ENCODE assay signal across 19 cellular contexts in genomic region chr9:134916161-134916665, GRCh38. TPM values are rescaled to one million over a fixed set of nuclear protein-coding genes. Genes with fewer than 3 reads are reported as not detected.
DNase-seq lines count a peak whose midpoint lies in the region; ATAC-seq, FAIRE-seq and TF ChIP-seq lines count a peak whose summit lies in the region.
"Had no signal": no experiment of that assay in that cellular context is flagged by ENCODE, and none has a peak within 500 bp of the region (broad histone marks: within the 10 kb centered on the region; RNA-seq: fewer than 3 reads in every experiment).

No MANE protein-coding gene starts in this region.

- peaks cover 0 to 63% (median 0%) of the 10 kb centered on the region in 11 experiments; a peak in 4 of 22 replicates for H3K27me3 ChIP-seq in BLaER1 treated with 17β-estradiol and CSF1 and Interleukin-3, amounts not matched to agents 10 nM and 100 nM
- no peaks in the 10 kb centered on the region for H3K27me3 ChIP-seq in bronchial epithelial cell (ENCODE audit: control insufficient read depth, insufficient read depth, low read length)
- peaks cover 10 to 57% of the 10 kb centered on the region in 2 experiments; a peak in 4 of 5 replicates for H3K27me3 ChIP-seq in HepG2 (ENCODE audit: control insufficient read depth in 1 of 2, insufficient read depth in 2 of 2, low read length in 2 of 2)
- peaks cover 0 to 49% of the 10 kb centered on the region in 2 donors for H3K27me3 ChIP-seq in tibial artery

- TF ChIP-seq EP300 in HepG2 (IDR thresholded peaks at IDR 0.05; ENCODE audit: low read depth in 2 of 2, low read length in 2 of 2) = no peak
- TF ChIP-seq EP300 in HepG2 (CRISPR knock-in tag; IDR thresholded peaks at IDR 0.05; ENCODE audit: borderline replicate concordance) = no peak

- intact Hi-C loops in HepG2 (cut with micrococcal nuclease; ENCODE audit: unreplicated experiment) = no loop called here
- intact Hi-C loops in tibial artery (cut with DNase I; ENCODE audit: low total_unique reads) = no loop called here

- H2AFZ ChIP-seq in HepG2 (ENCODE audit: low read length) = no peak overlapping the region

- BruUV-seq in HepG2 (replicated peaks; lab: Mats Ljungman, UMichigan) = no TSS peak

- peaks cover 27 to 88% (median 58%) of the 10 kb centered on the region in 10 experiments for H3K4me1 ChIP-seq in BLaER1 treated with 17β-estradiol and CSF1 and Interleukin-3, amounts not matched to agents 10 nM and 100 nM
- no peaks in the 10 kb centered on the region for H3K4me1 ChIP-seq in HepG2 (ENCODE audit: insufficient read depth, low read length)
- no peaks in the 10 kb centered on the region for H3K4me1 ChIP-seq in tibial artery

- 27% methylated on average over 3 of the region's 8 CpGs for WGBS in HepG2 (ENCODE audit: low lambda C conversion rate)

- FAIRE-seq in bronchial epithelial cell (lab: Jason Lieb, UNC) (peak; percentile 40), HepG2 (lab: Jason Lieb, UNC) (no peak)

- peak overlapping the region in 5 of 10 experiments; percentile 57 to 74 (median 64); a peak in 10 of 20 replicates for H3K4me3 ChIP-seq in BLaER1 treated with 17β-estradiol and CSF1 and Interleukin-3, amounts not matched to agents 10 nM and 100 nM
- no peak overlapping the region for H3K4me3 ChIP-seq in bronchial epithelial cell (ENCODE audit: low read depth, low read length)
- no peak overlapping the region for H3K4me3 ChIP-seq in HepG2 (replicated peaks in 1 of 3; ENCODE audit: insufficient read depth in 1 of 3, low read depth in 2 of 3, low read length in 3 of 3)
- no peak overlapping the region for H3K4me3 ChIP-seq in tibial artery

- peaks cover 0 to 37% (median 0%) of the 10 kb centered on the region in 11 experiments; a peak in 5 of 22 replicates for H4K20me1 ChIP-seq in BLaER1 treated with 17β-estradiol and CSF1 and Interleukin-3, amounts not matched to agents 10 nM and 100 nM
- no peaks in the 10 kb centered on the region for H4K20me1 ChIP-seq in HepG2 (ENCODE audit: insufficient read depth, low read length)

- peak overlapping the region in 9 of 11 experiments; percentile 74 to 98 (median 92); a peak in 17 of 22 replicates for H3K27ac ChIP-seq in BLaER1 treated with 17β-estradiol and CSF1 and Interleukin-3, amounts not matched to agents 10 nM and 100 nM
- H3K27ac ChIP-seq in HepG2 (ENCODE audit: extremely low read length, insufficient read depth, low read length) (no peak overlapping the region), tibial artery (no peak overlapping the region)
- H3K27ac ChIP-seq: C4-2B had no signal

- peak overlapping the region; percentile 71 to 99 (median 93); a peak in 20 of 22 replicates for H3K4me2 ChIP-seq in BLaER1 treated with 17β-estradiol and CSF1 and Interleukin-3, amounts not matched to agents 10 nM and 100 nM
- no peak overlapping the region for H3K4me2 ChIP-seq in HepG2 (ENCODE audit: low read depth, low read length)

- TF ChIP-seq RAD21 in HepG2 (CRISPR knock-in tag; IDR thresholded peaks at IDR 0.05) = no peak

- no peak for TF ChIP-seq POLR2A in HepG2 (IDR thresholded peaks at IDR 0.05; ENCODE audit: insufficient read depth in 1 of 2, low read depth in 2 of 2, low read length in 2 of 2)

- in situ Hi-C loops in HepG2 (cut with HindIII; ENCODE audit: extremely low pct_ligation_motif_present, low pct_unique_long_range_greater_than_20kb) = no loop called here

- DNase-seq in bronchial epithelial cell (ENCODE audit: low read depth) = no peak
- DNase-seq in HepG2 (ENCODE audit: low spot score) = no peak
- peak; percentile 12 to 41 for DNase-seq in tibial artery
- DNase-seq in DMS53 (lab: John Stamatoyannopoulos, UW) = no peak
- no peak for DNase-seq in NCI-H1417 treated with DMSO at 0.1 percent for 48 hours (lab: John Stamatoyannopoulos, UW)
- DNase-seq in HuH-7.5 (ENCODE audit: low spot score) = no peak
- DNase-seq: KG1, NCI-H1417, NCI-H187 treated with DMSO at 0.1 percent for 48 hours, NCI-H2227 treated with DMSO at 0.1 percent for 48 hours, NCI-H524, NCI-H82, OCI-M1, SHP77 had no signal

- TF ChIP-seq CTCF in bronchial epithelial cell (IDR thresholded peaks at IDR 0.05; ENCODE audit: insufficient read depth, low read length, severe bottlenecking) (no peak), HepG2 (CRISPR knock-in tag; IDR thresholded peaks at IDR 0.05) (no peak), tibial artery (IDR thresholded peaks at IDR 0.05) (no peak)

- POLR2A ChIA-PET in HepG2 (lab: Yijun Ruan, JAX) = no interaction called here

- peaks cover 13 to 31% (median 21%) of the 10 kb centered on the region in 11 experiments for H3K9me3 ChIP-seq in BLaER1 treated with 17β-estradiol and CSF1 and Interleukin-3, amounts not matched to agents 10 nM and 100 nM (replicated peaks in 1 of 11)
- H3K9me3 ChIP-seq in HepG2 (ENCODE audit: low read length) = no peaks in the 10 kb centered on the region
- H3K9me3 ChIP-seq in tibial artery = peaks cover 0 to 22% (median 13%) of the 10 kb centered on the region in 3 donors

- H3K79me2 ChIP-seq in HepG2 (ENCODE audit: insufficient read depth, low read length) = no peaks in the 10 kb centered on the region

- peaks cover 0 to 46% (median 3%) of the 10 kb centered on the region in 11 experiments; a peak in 9 of 22 replicates for H3K36me3 ChIP-seq in BLaER1 treated with 17β-estradiol and CSF1 and Interleukin-3, amounts not matched to agents 10 nM and 100 nM
- H3K36me3 ChIP-seq in bronchial epithelial cell (ENCODE audit: control insufficient read depth, insufficient read depth, low read length) = no peaks in the 10 kb centered on the region
- no peaks in the 10 kb centered on the region for H3K36me3 ChIP-seq in HepG2 (replicated peaks in 1 of 2; ENCODE audit: control insufficient read depth in 1 of 2, insufficient read depth in 2 of 2, low read length in 2 of 2)
- H3K36me3 ChIP-seq in tibial artery = no peaks in the 10 kb centered on the region

- no peak for ATAC-seq in HepG2

- peak overlapping the region in 8 of 11 experiments; percentile 29 to 92 (median 82); a peak in 11 of 22 replicates for H3K9ac ChIP-seq in BLaER1 treated with 17β-estradiol and CSF1 and Interleukin-3, amounts not matched to agents 10 nM and 100 nM
- no peak overlapping the region for H3K9ac ChIP-seq in HepG2 (ENCODE audit: insufficient read depth, low read depth, low read length)

- CTCF ChIA-PET in HepG2 (lab: Yijun Ruan, JAX; ENCODE audit: low intra/inter-chr PET ratio, low total read pairs) = no interaction called here

TF ChIP-seq in HepG2, 621 proteins besides CTCF, POLR2A, EP300 and RAD21:
- TF ChIP-seq ZNF768 (CRISPR knock-in tag; IDR thresholded peaks at IDR 0.05) = peak; percentile 71
- TF ChIP-seq ZNF749 (CRISPR knock-in tag; IDR thresholded peaks at IDR 0.05; ENCODE audit: borderline replicate concordance) = no peak

RNA-seq across cellular contexts. Expression of gene FCN1, which starts 1.5 kb away (rescaled TPM):
- total RNA-seq in bronchial epithelial cell = not detected in 2 replicates
- total RNA-seq in HepG2 (2016; rRNA removed; fragmentation: Illumina TruSeq; extraction: Trizol) = not detected in 2 replicates
- total RNA-seq in HepG2 (2016; cell fraction: cytosol; rRNA removed; fragmentation: Illumina TruSeq; extraction: Trizol; ENCODE audit: low read depth) = not detected in 2 replicates
- total RNA-seq in HepG2 (2016; cell fraction: insoluble cytoplasmic fraction; rRNA removed; fragmentation: Illumina TruSeq; extraction: Trizol) = not detected in 2 replicates
- not detected in 2 replicates for total RNA-seq in HepG2 (2016; cell fraction: membrane; rRNA removed; fragmentation: Illumina TruSeq; extraction: Trizol)
- total RNA-seq in HepG2 (2016; cell fraction: nucleus; rRNA removed; fragmentation: Illumina TruSeq; extraction: Trizol) = not detected in 2 replicates
- not detected in 2 replicates for polyA plus RNA-seq in HepG2 (2011; rRNA removed)
- not detected in 2 replicates for polyA plus RNA-seq in HepG2 (2011; cell fraction: cytosol; rRNA removed)
- polyA plus RNA-seq in HepG2 (2011; cell fraction: nucleus; rRNA removed) = not detected in 2 replicates
- polyA plus RNA-seq in HepG2 (2012) = not detected in 2 replicates
- not detected in 2 replicates for polyA plus RNA-seq in HepG2 (2016; cell fraction: cytosol; fragmentation: Illumina TruSeq; extraction: Trizol; ENCODE audit: low read depth)
- not detected in 2 replicates for polyA plus RNA-seq in HepG2 (2016; cell fraction: insoluble cytoplasmic fraction; fragmentation: Illumina TruSeq; extraction: Trizol; ENCODE audit: low read depth)
- not detected in 2 replicates for polyA plus RNA-seq in HepG2 (2016; cell fraction: membrane; fragmentation: Illumina TruSeq; extraction: Trizol; ENCODE audit: low read depth)
- not detected in 2 replicates for polyA plus RNA-seq in HepG2 (2016; cell fraction: nucleus; fragmentation: Illumina TruSeq; extraction: Trizol; ENCODE audit: insufficient read depth, low read depth)
- not detected in 2 replicates for polyA minus RNA-seq in HepG2 (2011; rRNA and poly(A)+ RNA removed; ENCODE audit: low replicate concordance)
- not detected in 2 replicates for polyA minus RNA-seq in HepG2 (2011; cell fraction: cytosol; rRNA and poly(A)+ RNA removed)
- not detected in 2 replicates for polyA minus RNA-seq in HepG2 (2011; cell fraction: nucleus; rRNA and poly(A)+ RNA removed)
- total RNA-seq: A673, H4, RPMI7951 had no signal

RNA-seq across cellular contexts. Expression of gene FCN2, which starts 35.6 kb away (rescaled TPM):
- total RNA-seq in bronchial epithelial cell (not detected in 2 replicates), HepG2 (2016; rRNA removed; fragmentation: Illumina TruSeq; extraction: Trizol) (not detected in 2 replicates)
- not detected in 2 replicates for total RNA-seq in HepG2 (2016; cell fraction: cytosol; rRNA removed; fragmentation: Illumina TruSeq; extraction: Trizol; ENCODE audit: low read depth)
- not detected in 2 replicates for total RNA-seq in HepG2 (2016; cell fraction: insoluble cytoplasmic fraction; rRNA removed; fragmentation: Illumina TruSeq; extraction: Trizol)
- not detected in 2 replicates for total RNA-seq in HepG2 (2016; cell fraction: membrane; rRNA removed; fragmentation: Illumina TruSeq; extraction: Trizol)
- not detected in 2 replicates for total RNA-seq in HepG2 (2016; cell fraction: nucleus; rRNA removed; fragmentation: Illumina TruSeq; extraction: Trizol)
- polyA plus RNA-seq in HepG2 (2011; rRNA removed) = not detected in 2 replicates
- polyA plus RNA-seq in HepG2 (2011; cell fraction: cytosol; rRNA removed) = not detected in 2 replicates
- not detected in 2 replicates for polyA plus RNA-seq in HepG2 (2011; cell fraction: nucleus; rRNA removed)
- not detected in 2 replicates for polyA plus RNA-seq in HepG2 (2012)
- polyA plus RNA-seq in HepG2 (2016; cell fraction: cytosol; fragmentation: Illumina TruSeq; extraction: Trizol; ENCODE audit: low read depth) = not detected in 2 replicates
- polyA plus RNA-seq in HepG2 (2016; cell fraction: insoluble cytoplasmic fraction; fragmentation: Illumina TruSeq; extraction: Trizol; ENCODE audit: low read depth) = not detected in 2 replicates
- not detected in 2 replicates for polyA plus RNA-seq in HepG2 (2016; cell fraction: membrane; fragmentation: Illumina TruSeq; extraction: Trizol; ENCODE audit: low read depth)
- polyA plus RNA-seq in HepG2 (2016; cell fraction: nucleus; fragmentation: Illumina TruSeq; extraction: Trizol; ENCODE audit: insufficient read depth, low read depth) = not detected in 2 replicates
- polyA minus RNA-seq in HepG2 (2011; rRNA and poly(A)+ RNA removed; ENCODE audit: low replicate concordance) = not detected in 2 replicates
- not detected in 2 replicates for polyA minus RNA-seq in HepG2 (2011; cell fraction: cytosol; rRNA and poly(A)+ RNA removed)
- polyA minus RNA-seq in HepG2 (2011; cell fraction: nucleus; rRNA and poly(A)+ RNA removed) = not detected in 2 replicates
- total RNA-seq: A673, H4, RPMI7951 had no signal

Comparison
In these comparisons a context has a peak if more than half of its experiments do, and no peak if none do; other contexts are left out.
1. H3K27ac ChIP-seq: peak in BLaER1 treated with 17β-estradiol and CSF1 and Interleukin-3, amounts not matched to agents 10 nM and 100 nM (9 of 11); none in HepG2 (single experiment) and tibial artery (0 of 2).
2. DNase-seq: peak in tibial artery (2 of 2); none in bronchial epithelial cell (single experiment), HepG2 (single experiment), DMS53 (single experiment), NCI-H1417 treated with DMSO at 0.1 percent for 48 hours (single experiment) and HuH-7.5 (single experiment).